In the genomic region with DNA sequence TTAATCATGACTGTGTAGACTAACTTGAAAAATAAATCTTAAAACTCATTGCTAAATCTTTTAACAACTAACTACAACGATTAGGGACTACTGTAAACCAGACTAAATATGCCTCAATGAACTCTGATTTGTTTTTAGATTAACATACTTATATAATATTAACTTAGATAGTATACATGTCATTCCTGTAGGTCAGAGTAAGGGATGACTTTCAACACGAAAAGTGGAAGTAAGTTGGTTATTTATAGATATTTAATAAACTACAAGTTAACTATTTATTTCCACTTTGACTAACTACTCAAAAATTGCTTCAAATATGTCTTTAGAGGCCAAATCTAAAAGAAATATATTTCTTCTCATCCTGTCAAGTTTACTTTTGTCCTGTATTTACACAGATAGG, we compare ENCODE assay signal across 24 cellular contexts.
DNase-seq lines count a peak whose midpoint lies in the region; ATAC-seq lines count a peak whose summit lies in the region.
"Had no signal": no experiment of that assay in that cellular context is flagged by ENCODE, and none has a peak within 500 bp of the region (broad histone marks: within the 10 kb centered on the region; RNA-seq: fewer than 3 reads in every experiment).

No MANE protein-coding gene starts in this region.

- H3K4me1 Mint-ChIP-seq in activated T-cell treated with anti-CD3 and anti-CD28 coated beads, Interleukin-2, amount 50 U/mL, for 4 hours (ENCODE audit: low read depth) = no peaks in the 10 kb centered on the region
- H3K4me1 Mint-ChIP-seq: B cell had no signal

- DNase-seq in activated T-cell treated with anti-CD3 and anti-CD28 coated beads, Interleukin-2, amount 50 U/mL, for 4 hours = no peak
- no peak for DNase-seq in T-helper 9 cell
- no peak for DNase-seq in NCI-H446 treated with DMSO at 0.1 percent for 48 hours (lab: John Stamatoyannopoulos, UW)
- DNase-seq: Caco-2; CD8-positive, alpha-beta T cell; GOT3; HCEC 1CT; Kasumi-1; NCI-H1105; NCI-H1436 treated with DMSO at 0.1 percent for 48 hours; NCI-H187 treated with DMSO at 0.1 percent for 48 hours; NCI-H524 treated with DMSO at 0.1 percent for 48 hours; NCI-H82; NK-92 treated with Interleukin-12 subunit alpha and Interleukin-12 subunit beta, amount 100 ng/mL, for 24 hours; PC-3; T-helper 2 cell had no signal

- no peaks in the 10 kb centered on the region for H3K36me3 Mint-ChIP-seq in activated T-cell treated with anti-CD3 and anti-CD28 coated beads, Interleukin-2, amount 50 U/mL, for 4 hours (ENCODE audit: insufficient read depth)
- H3K36me3 Mint-ChIP-seq: CD8-positive, alpha-beta T cell had no signal

- ATAC-seq in GM18508 (IDR thresholded peaks at IDR 0.05; ENCODE audit: insufficient read depth, unreplicated experiment) (peak; percentile 78), GM19043 (IDR thresholded peaks at IDR 0.05; ENCODE audit: low read depth, unreplicated experiment) (peak; percentile 45), HG02759 (IDR thresholded peaks at IDR 0.05; ENCODE audit: unreplicated experiment) (peak; percentile 49), HG03354 (IDR thresholded peaks at IDR 0.05; ENCODE audit: poor library complexity, severe bottlenecking, unreplicated experiment) (peak; percentile 73), HG03442 (IDR thresholded peaks at IDR 0.05; ENCODE audit: unreplicated experiment) (no peak)
- ATAC-seq in activated T-cell treated with anti-CD3 and anti-CD28 coated beads, Interleukin-2, amount 50 U/mL, for 4 hours = no peak
- ATAC-seq: CD8-positive, alpha-beta T cell; K562; PC-3; SK-N-SH treated with all-trans-retinoic acid at 6 μM for 48 hours had no signal

- H3K4me3 Mint-ChIP-seq in activated T-cell treated with anti-CD3 and anti-CD28 coated beads, Interleukin-2, amount 50 U/mL, for 4 hours = no peak overlapping the region
- H3K4me3 Mint-ChIP-seq: B cell; CD8-positive, alpha-beta T cell had no signal

- H3K27me3 Mint-ChIP-seq in activated T-cell treated with anti-CD3 and anti-CD28 coated beads, Interleukin-2, amount 50 U/mL, for 4 hours (ENCODE audit: low read depth) = no peaks in the 10 kb centered on the region
- H3K27me3 Mint-ChIP-seq: B cell had no signal

- peaks cover 10% of the 10 kb centered on the region for H3K9me3 Mint-ChIP-seq in activated T-cell treated with anti-CD3 and anti-CD28 coated beads, Interleukin-2, amount 50 U/mL, for 4 hours

Comparison
In these comparisons a context has a peak if more than half of its experiments do, and no peak if none do; other contexts are left out.
1. ATAC-seq: peak in GM18508 (single experiment), GM19043 (single experiment), HG02759 (single experiment) and HG03354 (single experiment); none in activated T-cell treated with anti-CD3 and anti-CD28 coated beads, Interleukin-2, amount 50 U/mL, for 4 hours (0 of 2) and HG03442 (single experiment).